ENCODE assay signal across 27 cellular contexts in genomic region chr12:48024735-48025134, GRCh38. TPM values are rescaled to one million over a fixed set of nuclear protein-coding genes. Genes with fewer than 3 reads are reported as not detected.
DNase-seq lines count a peak whose midpoint lies in the region; ATAC-seq and TF ChIP-seq lines count a peak whose summit lies in the region.
"Had no signal": no experiment of that assay in that cellular context is flagged by ENCODE, and none has a peak within 500 bp of the region (broad histone marks: within the 10 kb centered on the region; RNA-seq: fewer than 3 reads in every experiment).

No MANE protein-coding gene starts in this region.

- H3K4me3 ChIP-seq in Caco-2 (ENCODE audit: low read depth, low read length) = no peak overlapping the region
- no peak overlapping the region for H3K4me3 ChIP-seq in SJSA1
- H3K4me3 ChIP-seq in neuronal stem cell (ENCODE audit: low read length in 2 of 2) = no peak overlapping the region
- no peak overlapping the region for H3K4me3 ChIP-seq in gastrocnemius medialis
- H3K4me3 ChIP-seq: A549; BLaER1 treated with 17β-estradiol and CSF1 and Interleukin-3, amounts not matched to agents 10 nM and 100 nM had no signal

- H2BK15ac ChIP-seq in neuronal stem cell (ENCODE audit: low read length) = no peak overlapping the region

- H3K4me3 Mint-ChIP-seq in Caco-2 (ENCODE audit: unreplicated experiment) = no peak overlapping the region
- no peak overlapping the region for H3K4me3 Mint-ChIP-seq in memory B cell
- H3K4me3 Mint-ChIP-seq: IgD-negative memory B cell had no signal

- H4K91ac ChIP-seq in neuronal stem cell (ENCODE audit: low read depth, low read length, poor library complexity) = no peak overlapping the region

- no peaks in the 10 kb centered on the region for H3K79me1 ChIP-seq in neuronal stem cell (ENCODE audit: low read depth, low read length)

- no peak overlapping the region for H3K4me2 ChIP-seq in neuronal stem cell (ENCODE audit: insufficient read depth, low read length, poor library complexity, severe bottlenecking)
- H3K4me2 ChIP-seq: A549; BLaER1 treated with 17β-estradiol and CSF1 and Interleukin-3, amounts not matched to agents 10 nM and 100 nM had no signal

- no TSS peak for BruUV-seq in Caco-2 (replicated peaks; lab: Mats Ljungman, UMichigan)

- no peak overlapping the region for H3K27ac ChIP-seq in SJSA1
- H3K27ac ChIP-seq in neuronal stem cell (replicated peaks; ENCODE audit: low read length) = no peak overlapping the region
- no peak overlapping the region for H3K27ac ChIP-seq in gastrocnemius medialis
- H3K27ac ChIP-seq: A549; BLaER1 treated with 17β-estradiol and CSF1 and Interleukin-3, amounts not matched to agents 10 nM and 100 nM; HL-60; RWPE1 had no signal

- H3K27ac Mint-ChIP-seq in Caco-2 (ENCODE audit: unreplicated experiment) (peak overlapping the region; percentile 88), memory B cell (peak overlapping the region; percentile 8)

- H3K9ac ChIP-seq in neuronal stem cell (ENCODE audit: low read depth, low read length, poor library complexity) = no peak overlapping the region
- H3K9ac ChIP-seq: BLaER1 treated with 17β-estradiol and CSF1 and Interleukin-3, amounts not matched to agents 10 nM and 100 nM had no signal

- peaks cover 11% of the 10 kb centered on the region for H3K36me3 Mint-ChIP-seq in Caco-2 (ENCODE audit: insufficient read depth, unreplicated experiment)
- H3K36me3 Mint-ChIP-seq in memory B cell = no peaks in the 10 kb centered on the region
- H3K36me3 Mint-ChIP-seq: CD4-positive, alpha-beta memory T cell; IgD-negative memory B cell had no signal

- no peak overlapping the region for H4K8ac ChIP-seq in neuronal stem cell (ENCODE audit: low read depth, low read length)

- H3K9me3 Mint-ChIP-seq in Caco-2 (ENCODE audit: unreplicated experiment) = no peaks in the 10 kb centered on the region
- no peaks in the 10 kb centered on the region for H3K9me3 Mint-ChIP-seq in memory B cell
- H3K9me3 Mint-ChIP-seq: CD4-positive, alpha-beta memory T cell; IgD-negative memory B cell had no signal

- peak overlapping the region; percentile 41 for H2AFZ ChIP-seq in neuronal stem cell (ENCODE audit: low read length)

- DNase-seq in Caco-2 = no peak
- DNase-seq in SJSA1 (ENCODE audit: low read depth in 1 of 2, low spot score in 2 of 2) = peak; percentile 74 to 91
- DNase-seq in memory B cell (ENCODE audit: low spot score in 2 of 2) = no peak
- DNase-seq in neuronal stem cell (ENCODE audit: low spot score) = no peak
- no peak for DNase-seq in gastrocnemius medialis
- DNase-seq in OCI-M1 (lab: John Stamatoyannopoulos, UW) = no peak
- no peak for DNase-seq in DMS 273 (lab: John Stamatoyannopoulos, UW; ENCODE audit: unreplicated experiment)
- DNase-seq: AML-193; CD4-positive, alpha-beta memory T cell; COR-L47; DMS79 treated with DMSO at 0.1 percent for 48 hours; GF-D8; GOT3; NCI-H1092; NCI-H1417 treated with DMSO at 0.1 percent for 48 hours; NCI-H1694 treated with DMSO at 0.1 percent for 48 hours; NCI-H2081; NCI-H2227 treated with DMSO at 0.1 percent for 48 hours; NCI-H69; SHP77 had no signal

- ATAC-seq in memory B cell (ENCODE audit: low read depth) = no peak
- ATAC-seq in gastrocnemius medialis = no peak
- ATAC-seq: A549, HCT116, Panc1 had no signal

- intact Hi-C loops in Caco-2 (cut with micrococcal nuclease; ENCODE audit: unreplicated experiment) = no loop called here
- intact Hi-C loops in gastrocnemius medialis (cut with DNase I; ENCODE audit: low total_unique reads) = no loop called here

- no peak overlapping the region for H2BK5ac ChIP-seq in neuronal stem cell (ENCODE audit: low read length)

- no peaks in the 10 kb centered on the region for H3K36me3 ChIP-seq in Caco-2 (ENCODE audit: control insufficient read depth, insufficient read depth, low read length)
- H3K36me3 ChIP-seq in SJSA1 = no peaks in the 10 kb centered on the region
- H3K36me3 ChIP-seq in neuronal stem cell (replicated peaks in 1 of 2; ENCODE audit: control insufficient read depth in 2 of 2, insufficient read depth in 2 of 2, low read length in 2 of 2) = no peaks in the 10 kb centered on the region
- H3K36me3 ChIP-seq in gastrocnemius medialis = no peaks in the 10 kb centered on the region
- H3K36me3 ChIP-seq: BLaER1 treated with 17β-estradiol and CSF1 and Interleukin-3, amounts not matched to agents 10 nM and 100 nM had no signal

- H3K4me1 Mint-ChIP-seq in Caco-2 (ENCODE audit: low read depth, unreplicated experiment) = peaks cover 56% of the 10 kb centered on the region
- peaks cover 4% of the 10 kb centered on the region for H3K4me1 Mint-ChIP-seq in memory B cell
- H3K4me1 Mint-ChIP-seq: CD4-positive, alpha-beta memory T cell had no signal

- no peak overlapping the region for H3K4ac ChIP-seq in neuronal stem cell (ENCODE audit: low read length)

- H3K14ac ChIP-seq in neuronal stem cell (ENCODE audit: low read length) = no peak overlapping the region

- H3K9me3 ChIP-seq in Caco-2 = no peaks in the 10 kb centered on the region
- H3K9me3 ChIP-seq in SJSA1 (replicated peaks) = peaks cover 11% of the 10 kb centered on the region; the same call in 1 of the 2 replicates
- H3K9me3 ChIP-seq in neuronal stem cell (replicated peaks in 1 of 2; ENCODE audit: control insufficient read depth in 2 of 2, insufficient read depth in 1 of 2, low read depth in 1 of 2, low read length in 2 of 2) = no peaks in the 10 kb centered on the region
- no peaks in the 10 kb centered on the region for H3K9me3 ChIP-seq in gastrocnemius medialis
- H3K9me3 ChIP-seq: A549; BLaER1 treated with 17β-estradiol and CSF1 and Interleukin-3, amounts not matched to agents 10 nM and 100 nM had no signal

- H3K4me1 ChIP-seq in Caco-2 = peaks cover 88% of the 10 kb centered on the region
- no peaks in the 10 kb centered on the region for H3K4me1 ChIP-seq in SJSA1 (replicated peaks)
- H3K4me1 ChIP-seq in neuronal stem cell (ENCODE audit: control insufficient read depth in 2 of 2, insufficient read depth in 1 of 2, low read depth in 1 of 2, low read length in 2 of 2) = peaks cover 49 to 55% of the 10 kb centered on the region in 2 donors
- H3K4me1 ChIP-seq in gastrocnemius medialis = peaks cover 22 to 28% of the 10 kb centered on the region in 2 donors
- H3K4me1 ChIP-seq: A549 had no signal

- H3K27me3 ChIP-seq in Caco-2 (replicated peaks; ENCODE audit: control insufficient read depth, insufficient read depth, low read length) (no peaks in the 10 kb centered on the region), SJSA1 (replicated peaks) (peaks cover 98% of the 10 kb centered on the region), neuronal stem cell (ENCODE audit: control insufficient read depth in 3 of 3, insufficient read depth in 3 of 3, low read depth in 1 of 3, low read length in 3 of 3) (no peaks in the 10 kb centered on the region), gastrocnemius medialis (no peaks in the 10 kb centered on the region)
- H3K27me3 ChIP-seq: BLaER1 treated with 17β-estradiol and CSF1 and Interleukin-3, amounts not matched to agents 10 nM and 100 nM had no signal

- no peak overlapping the region for H3K23ac ChIP-seq in neuronal stem cell (ENCODE audit: low read depth, low read length, poor library complexity)

- POLR2A ChIA-PET in Caco-2 (lab: Charles Lee) = no interaction called here

- H2BK120ac ChIP-seq in neuronal stem cell (ENCODE audit: low read depth, low read length) = no peak overlapping the region

- no peak for TF ChIP-seq POLR2A in gastrocnemius medialis (IDR thresholded peaks at IDR 0.05)

- CTCF ChIA-PET in Caco-2 (lab: Charles Lee) = no interaction called here

- peak overlapping the region; percentile 9 for H3K18ac ChIP-seq in neuronal stem cell (ENCODE audit: low read length)

- no peak overlapping the region for H2AK5ac ChIP-seq in neuronal stem cell (ENCODE audit: low read depth, low read length)

- TF ChIP-seq CTCF in Caco-2 (IDR thresholded peaks at IDR 0.05; ENCODE audit: insufficient read depth in 1 of 2, low read depth in 1 of 2, low read length in 1 of 2, severe bottlenecking in 1 of 2, unreplicated experiment in 1 of 2) (no peak), gastrocnemius medialis (IDR thresholded peaks at IDR 0.05 in 4 of 5, conservative IDR thresholded peaks at IDR 0.05 in 1 of 5) (no peak)

- H2BK12ac ChIP-seq in neuronal stem cell (ENCODE audit: low read length) = no peak overlapping the region

- no peaks in the 10 kb centered on the region for H3K27me3 Mint-ChIP-seq in Caco-2 (ENCODE audit: insufficient read depth, unreplicated experiment)
- H3K27me3 Mint-ChIP-seq in memory B cell = peaks cover 11% of the 10 kb centered on the region

- in situ Hi-C loops in gastrocnemius medialis (cut with MboI; ENCODE audit: low sequenced_read_pairs in 4 of 4) = no loop called here

- no CpG with 5 or more reads among the region's 9 CpGs for WGBS in neuronal stem cell (ENCODE audit: extremely low coverage in 2 of 2, insufficient read length in 2 of 2, insufficient replicate concordance in 1 of 2), 2 donors

RNA-seq across cellular contexts. Expression of gene COL2A1, which starts 20.5 kb away (rescaled TPM):
- total RNA-seq in Caco-2 (2022) = 200 and 201 TPM in 2 replicates
- not detected in 2 replicates for total RNA-seq in SJSA1 (2014; rRNA removed; shearing (Covaris generic))
- polyA plus RNA-seq in neuronal stem cell (2013, experiment 1 of 2) = 481 TPM
- 461 TPM for polyA plus RNA-seq in neuronal stem cell (2013, experiment 2 of 2)
- total RNA-seq in gastrocnemius medialis = not detected
- total RNA-seq: CD4-positive, alpha-beta memory T cell had no signal
- polyA plus RNA-seq: CD4-positive, alpha-beta memory T cell; IgD-negative memory B cell had no signal

Comparison
In these comparisons a context has a peak if more than half of its experiments do, and no peak if none do; other contexts are left out.
1. DNase-seq: peak in SJSA1 (2 of 2); none in Caco-2 (0 of 2), memory B cell (0 of 2), neuronal stem cell (single experiment), gastrocnemius medialis (0 of 2), OCI-M1 (single experiment) and DMS 273 (single experiment).
2. RNA of gene COL2A1, which starts 20.5 kb away (total RNA-seq): 200 to 201 TPM in Caco-2; not detected in SJSA1 and not detected in gastrocnemius medialis; every median in the first group is over 100 times any median in the second.